ENCODE assay signal across 8 cellular contexts in the genomic region with DNA sequence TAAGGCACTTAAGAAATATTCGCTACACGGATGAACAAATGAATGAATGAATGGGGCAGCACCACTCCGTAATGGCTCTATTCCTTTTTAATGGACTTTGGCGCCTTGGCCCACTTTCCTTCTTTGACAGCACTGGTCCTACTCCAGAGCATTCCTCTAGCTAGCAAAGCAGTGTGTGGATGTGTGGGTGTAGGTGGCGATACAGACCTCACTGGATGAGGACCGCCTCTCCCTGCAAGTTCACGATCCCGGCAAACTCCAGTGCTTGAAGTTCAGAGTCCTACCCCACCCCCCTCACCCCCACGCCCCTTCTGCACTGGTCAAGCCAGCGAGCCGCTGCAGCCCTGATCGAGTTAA. TPM values are rescaled to one million over a fixed set of nuclear protein-coding genes. Genes with fewer than 3 reads are reported as not detected.
DNase-seq lines count a peak whose midpoint lies in the region; ATAC-seq and TF ChIP-seq lines count a peak whose summit lies in the region.
"Not testable (repeated sequence)": the region's sequence is repeated elsewhere in the genome, so short reads cannot be mapped to it uniquely, and the experiment has no call there.

No MANE protein-coding gene starts in this region.

- not testable (repeated sequence) for TF ChIP-seq CTCF in Calu3 (IDR thresholded peaks at IDR 0.05; ENCODE audit: unreplicated experiment); OCI-LY3 (IDR thresholded peaks at IDR 0.05; ENCODE audit: low read depth, low read length); cardiac muscle cell (IDR thresholded peaks at IDR 0.05; ENCODE audit: low read depth, low read length); suprapubic skin (IDR thresholded peaks at IDR 0.05)

- H3K36me3 ChIP-seq in OCI-LY3 (replicated peaks; ENCODE audit: low read depth, low read length); cardiac muscle cell; neuronal stem cell (replicated peaks in 1 of 2; ENCODE audit: control insufficient read depth in 2 of 2, insufficient read depth in 2 of 2, low read length in 2 of 2); suprapubic skin: not testable (repeated sequence)

- not testable (repeated sequence) for H3K27me3 Mint-ChIP-seq in Calu3 (ENCODE audit: unreplicated experiment); activated CD4-positive, alpha-beta T cell treated with anti-CD3 and anti-CD28 coated beads, Interleukin-2, amount 10 ng/mL, durations not matched to agents 7 days and 5 days; activated naive CD8-positive, alpha-beta T cell treated with anti-CD3 and anti-CD28 coated beads, Interleukin-2, amount 50 U/mL, for 24 hours; memory B cell

- not testable (repeated sequence) for H4K20me1 ChIP-seq in OCI-LY3 (ENCODE audit: insufficient read depth, low read length)

- not testable (repeated sequence) for H3K36me3 Mint-ChIP-seq in Calu3 (ENCODE audit: insufficient read depth, unreplicated experiment); activated CD4-positive, alpha-beta T cell treated with anti-CD3 and anti-CD28 coated beads, Interleukin-2, amount 10 ng/mL, durations not matched to agents 7 days and 5 days (ENCODE audit: low read depth); activated naive CD8-positive, alpha-beta T cell treated with anti-CD3 and anti-CD28 coated beads, Interleukin-2, amount 50 U/mL, for 24 hours (ENCODE audit: low read depth); memory B cell

- not testable (repeated sequence) for H3K27ac ChIP-seq in OCI-LY3 (ENCODE audit: low read length); cardiac muscle cell; neuronal stem cell (replicated peaks; ENCODE audit: low read length); suprapubic skin

- not testable (repeated sequence) for DNase-seq in Calu3; activated CD4-positive, alpha-beta T cell treated with anti-CD3 and anti-CD28 coated beads, Interleukin-2, amount 10 ng/mL, durations not matched to agents 7 days and 5 days; activated naive CD8-positive, alpha-beta T cell treated with anti-CD3 and anti-CD28 coated beads, Interleukin-2, amount 50 U/mL, for 24 hours; cardiac muscle cell (ENCODE audit: low read depth in 1 of 2, low spot score in 1 of 2); memory B cell (ENCODE audit: low spot score in 2 of 2); neuronal stem cell (ENCODE audit: low spot score); suprapubic skin (ENCODE audit: low spot score in 2 of 2)

- not testable (repeated sequence) for H2AK5ac ChIP-seq in neuronal stem cell (ENCODE audit: low read depth, low read length)

- not testable (repeated sequence) for H3K79me1 ChIP-seq in neuronal stem cell (ENCODE audit: low read depth, low read length)

- BruUV-seq in Calu3 (replicated peaks; lab: Mats Ljungman, UMichigan), result not testable (repeated sequence)

- H3K9me3 Mint-ChIP-seq in Calu3 (ENCODE audit: low read depth, unreplicated experiment); activated CD4-positive, alpha-beta T cell treated with anti-CD3 and anti-CD28 coated beads, Interleukin-2, amount 10 ng/mL, durations not matched to agents 7 days and 5 days; activated naive CD8-positive, alpha-beta T cell treated with anti-CD3 and anti-CD28 coated beads, Interleukin-2, amount 50 U/mL, for 24 hours; memory B cell: not testable (repeated sequence)

- not testable (repeated sequence) for TF ChIP-seq EP300 in suprapubic skin (IDR thresholded peaks at IDR 0.05)

- intact Hi-C loops in Calu3 (cut with micrococcal nuclease; ENCODE audit: unreplicated experiment), result not testable (repeated sequence)

- H3K27me3 ChIP-seq in OCI-LY3 (ENCODE audit: low read depth, low read length); cardiac muscle cell; neuronal stem cell (ENCODE audit: control insufficient read depth in 3 of 3, insufficient read depth in 3 of 3, low read depth in 1 of 3, low read length in 3 of 3); suprapubic skin: not testable (repeated sequence)

- POLR2A ChIA-PET in activated CD4-positive, alpha-beta T cell treated with anti-CD3 and anti-CD28 coated beads, Interleukin-2, amount 10 ng/mL, durations not matched to agents 7 days and 5 days (lab: Charles Lee), result not testable (repeated sequence)

- not testable (repeated sequence) for H3K4ac ChIP-seq in neuronal stem cell (ENCODE audit: low read length)

- H3K4me3 ChIP-seq in OCI-LY3 (ENCODE audit: low read length), result peak overlapping the region; percentile 64
- H3K4me3 ChIP-seq in cardiac muscle cell, result peak overlapping the region; percentile 65
- H3K4me3 ChIP-seq in neuronal stem cell (ENCODE audit: low read length in 2 of 2), result peak overlapping the region in 1 of 2 donors; percentile 31
- H3K4me3 ChIP-seq in suprapubic skin, result peak overlapping the region; percentile 67

- H3K4me3 Mint-ChIP-seq in Calu3 (ENCODE audit: low read depth, unreplicated experiment) (peak overlapping the region; percentile 61), memory B cell (peak overlapping the region; percentile 74)
- H3K4me3 Mint-ChIP-seq in activated CD4-positive, alpha-beta T cell treated with anti-CD3 and anti-CD28 coated beads, Interleukin-2, amount 10 ng/mL, durations not matched to agents 7 days and 5 days, result peak overlapping the region; percentile 40
- H3K4me3 Mint-ChIP-seq in activated naive CD8-positive, alpha-beta T cell treated with anti-CD3 and anti-CD28 coated beads, Interleukin-2, amount 50 U/mL, for 24 hours, result not testable (repeated sequence)

- no CpG with 5 or more reads among the region's 12 CpGs for WGBS in neuronal stem cell (ENCODE audit: extremely low coverage in 2 of 2, insufficient read length in 2 of 2, insufficient replicate concordance in 1 of 2), 2 donors
- no CpG with 5 or more reads among the region's 12 CpGs for WGBS in suprapubic skin

- not testable (repeated sequence) for H2BK15ac ChIP-seq in neuronal stem cell (ENCODE audit: low read length)

- not testable (repeated sequence) for H3K4me1 Mint-ChIP-seq in Calu3 (ENCODE audit: low read depth, unreplicated experiment); activated CD4-positive, alpha-beta T cell treated with anti-CD3 and anti-CD28 coated beads, Interleukin-2, amount 10 ng/mL, durations not matched to agents 7 days and 5 days; activated naive CD8-positive, alpha-beta T cell treated with anti-CD3 and anti-CD28 coated beads, Interleukin-2, amount 50 U/mL, for 24 hours; memory B cell

- not testable (repeated sequence) for H4K91ac ChIP-seq in neuronal stem cell (ENCODE audit: low read depth, low read length, poor library complexity)

- CTCF ChIA-PET in Calu3 (lab: Charles Lee); activated CD4-positive, alpha-beta T cell treated with anti-CD3 and anti-CD28 coated beads, Interleukin-2, amount 10 ng/mL, durations not matched to agents 7 days and 5 days (lab: Charles Lee): not testable (repeated sequence)

- not testable (repeated sequence) for H4K8ac ChIP-seq in neuronal stem cell (ENCODE audit: low read depth, low read length)

- not testable (repeated sequence) for H3K4me1 ChIP-seq in OCI-LY3 (ENCODE audit: low read length); cardiac muscle cell (ENCODE audit: low read depth); neuronal stem cell (ENCODE audit: control insufficient read depth in 2 of 2, insufficient read depth in 1 of 2, low read depth in 1 of 2, low read length in 2 of 2); suprapubic skin

- H2AFZ ChIP-seq in OCI-LY3 (ENCODE audit: low read depth, low read length), result not testable (repeated sequence)
- H2AFZ ChIP-seq in neuronal stem cell (ENCODE audit: low read length), result peak overlapping the region; percentile 38

- not testable (repeated sequence) for H3K23ac ChIP-seq in neuronal stem cell (ENCODE audit: low read depth, low read length, poor library complexity)

- not testable (repeated sequence) for H2BK120ac ChIP-seq in neuronal stem cell (ENCODE audit: low read depth, low read length)

- H2BK12ac ChIP-seq in neuronal stem cell (ENCODE audit: low read length), result not testable (repeated sequence)

- H3K18ac ChIP-seq in neuronal stem cell (ENCODE audit: low read length), result not testable (repeated sequence)

- H3K79me2 ChIP-seq in OCI-LY3 (ENCODE audit: low read length), result not testable (repeated sequence)

- TF ChIP-seq POLR2A in suprapubic skin (IDR thresholded peaks at IDR 0.05), result not testable (repeated sequence)

- H3K14ac ChIP-seq in neuronal stem cell (ENCODE audit: low read length), result not testable (repeated sequence)

- peak; percentile 46 for ATAC-seq in activated naive CD8-positive, alpha-beta T cell treated with anti-CD3 and anti-CD28 coated beads, Interleukin-2, amount 50 U/mL, for 24 hours
- peak; percentile 46 for ATAC-seq in memory B cell (ENCODE audit: low read depth)

- peak overlapping the region; percentile 52 for H3K4me2 ChIP-seq in OCI-LY3 (ENCODE audit: low read length)
- H3K4me2 ChIP-seq in neuronal stem cell (ENCODE audit: insufficient read depth, low read length, poor library complexity, severe bottlenecking), result not testable (repeated sequence)

- H3K9me3 ChIP-seq in OCI-LY3 (ENCODE audit: insufficient read depth, low read length); cardiac muscle cell (ENCODE audit: low read depth); neuronal stem cell (replicated peaks in 1 of 2; ENCODE audit: control insufficient read depth in 2 of 2, insufficient read depth in 1 of 2, low read depth in 1 of 2, low read length in 2 of 2); suprapubic skin: not testable (repeated sequence)

- H3K27ac Mint-ChIP-seq in Calu3 (ENCODE audit: unreplicated experiment); activated CD4-positive, alpha-beta T cell treated with anti-CD3 and anti-CD28 coated beads, Interleukin-2, amount 10 ng/mL, durations not matched to agents 7 days and 5 days; activated naive CD8-positive, alpha-beta T cell treated with anti-CD3 and anti-CD28 coated beads, Interleukin-2, amount 50 U/mL, for 24 hours; memory B cell: not testable (repeated sequence)

- H3K9ac ChIP-seq in OCI-LY3 (ENCODE audit: low read length); neuronal stem cell (ENCODE audit: low read depth, low read length, poor library complexity): not testable (repeated sequence)

- not testable (repeated sequence) for H2BK5ac ChIP-seq in neuronal stem cell (ENCODE audit: low read length)

RNA-seq across cellular contexts. Expression of gene NBPF26, which starts 0.4 kb away (rescaled TPM):
- 16.4 and 17.3 TPM in 2 replicates for total RNA-seq in Calu3 (2022)
- total RNA-seq in activated CD4-positive, alpha-beta T cell treated with anti-CD3 and anti-CD28 coated beads, Interleukin-2, amount 10 ng/mL, durations not matched to agents 7 days and 5 days, result 10 to 100 TPM; 19.6 to 21.9 TPM
- 8.7 and 17.2 TPM in 2 replicates for total RNA-seq in cardiac muscle cell
- polyA plus RNA-seq in cardiac muscle cell, result 6.2 and 7.1 TPM in 2 replicates
- polyA plus RNA-seq in neuronal stem cell (2013, experiment 1 of 2), result 4.6 TPM
- 4.6 TPM for polyA plus RNA-seq in neuronal stem cell (2013, experiment 2 of 2)
- 10 to 100 TPM; 14.0 to 42.8 (median 27.4) TPM for total RNA-seq in suprapubic skin
